Comparison of ENCODE assay signal across 27 cellular contexts in genomic region chr13:79475569-79475968, GRCh38.
"Had no signal": no experiment of that assay in that cellular context is flagged by ENCODE, and none has a peak within 500 bp of the region (broad histone marks: within the 10 kb centered on the region; RNA-seq: fewer than 3 reads in every experiment).

No MANE protein-coding gene starts in this region.

- H3K4me1 ChIP-seq: testis, thyroid gland, tibial artery, upper lobe of left lung, upper lobe of right lung, uterus, vagina had no signal

- ATAC-seq: stimulated activated effector memory CD8-positive, alpha-beta T cell treated with anti-CD3 and anti-CD28 coated beads, Interleukin-12 subunit alpha, Interleukin-12 subunit beta, amount 100 ng/mL, for 72 hours; stimulated activated memory B cell treated with anti-CD40 and anti-IgM and Interleukin-4, amounts not matched to agents 10 μg/mL and 1 μg/mL and 100 μg/mL, for 72 hours; stimulated activated naive B cell treated with anti-CD40 and anti-IgM and Interleukin-4, amounts not matched to agents 10 μg/mL and 1 μg/mL and 100 μg/mL, for 72 hours; stimulated activated naive CD8-positive, alpha-beta T cell treated with anti-CD3 and anti-CD28 coated beads, Interleukin-15, amount 100 ng/mL, for 72 hours; stimulated activated naive CD8-positive, alpha-beta T cell treated with anti-CD3 and anti-CD28 coated beads, Interleukin-15, Interleukin-2, amounts not matched to agents 100 U/mL and 50 U/mL, for 24 hours; upper lobe of right lung had no signal

- FAIRE-seq: urothelium cell line had no signal

- H3K36me3 ChIP-seq: stomach, suprapubic skin, thoracic aorta, thyroid gland, tibial artery, tibial nerve, transverse colon, upper lobe of left lung, upper lobe of right lung, uterus, vagina had no signal

- H3K27me3 ChIP-seq: stomach, suprapubic skin, testis, thyroid gland, tibial artery, tibial nerve, transverse colon, upper lobe of left lung, upper lobe of right lung, uterus, vagina had no signal

- H3K4me3 ChIP-seq: stomach, suprapubic skin, testis, thoracic aorta, thyroid gland, tibial artery, tibial nerve, transverse colon, upper lobe of left lung, upper lobe of right lung, uterus, vagina had no signal

- H3K9me3 ChIP-seq: stomach, suprapubic skin, testis, thoracic aorta, thyroid gland, transverse colon, upper lobe of left lung, upper lobe of right lung, uterus, vagina had no signal

- DNase-seq: stimulated activated CD4-positive, alpha-beta T cell treated with anti-CD3 and anti-CD28 coated beads, Interleukin-2, amount 100 ng/mL, for 48 hours; stimulated activated CD4-positive, alpha-beta T cell treated with anti-CD3 and anti-CD28 coated beads, Interleukin-4, amount 100 ng/mL, for 1 hour; stimulated activated CD4-positive, alpha-beta T cell treated with anti-CD3 and anti-CD28 coated beads, Interleukin-4, amount 100 ng/mL, for 24 hours; stimulated activated CD4-positive, alpha-beta T cell treated with anti-CD3 and anti-CD28 coated beads, Interleukin-4, amount 100 ng/mL, for 4 hours; stimulated activated CD8-positive, alpha-beta memory T cell treated with anti-CD3 and anti-CD28 coated beads, Interleukin-4, amount 100 ng/mL, for 48 hours; stimulated activated naive B cell treated with anti-CD40 and anti-IgM and Interleukin-4, amounts not matched to agents 10 μg/mL and 1 μg/mL and 100 μg/mL, for 72 hours; stimulated activated naive CD4-positive, alpha-beta T cell; stimulated activated naive CD4-positive, alpha-beta T cell treated with Interleukin-2 at 50 U/mL for 16 hours; stimulated activated naive CD8-positive, alpha-beta T cell treated with anti-CD3 and anti-CD28 coated beads, Interleukin-15, amount 100 ng/mL, for 72 hours; stimulated activated naive CD8-positive, alpha-beta T cell treated with anti-CD3 and anti-CD28 coated beads, Interleukin-15, Interleukin-2, amounts not matched to agents 100 U/mL and 50 U/mL, for 24 hours; stomach; substantia nigra; testis; thyroid gland; tibial artery; transverse colon; trophoblast cell; upper lobe of left lung; upper lobe of right lung; uterus had no signal

- H3K27ac ChIP-seq: stomach, suprapubic skin, testis, thoracic aorta, thyroid gland, tibial artery, tibial nerve, transverse colon, upper lobe of left lung, upper lobe of right lung, uterus, vagina had no signal
